Comparison of ENCODE assay signal across 11 cellular contexts in the genomic region with DNA sequence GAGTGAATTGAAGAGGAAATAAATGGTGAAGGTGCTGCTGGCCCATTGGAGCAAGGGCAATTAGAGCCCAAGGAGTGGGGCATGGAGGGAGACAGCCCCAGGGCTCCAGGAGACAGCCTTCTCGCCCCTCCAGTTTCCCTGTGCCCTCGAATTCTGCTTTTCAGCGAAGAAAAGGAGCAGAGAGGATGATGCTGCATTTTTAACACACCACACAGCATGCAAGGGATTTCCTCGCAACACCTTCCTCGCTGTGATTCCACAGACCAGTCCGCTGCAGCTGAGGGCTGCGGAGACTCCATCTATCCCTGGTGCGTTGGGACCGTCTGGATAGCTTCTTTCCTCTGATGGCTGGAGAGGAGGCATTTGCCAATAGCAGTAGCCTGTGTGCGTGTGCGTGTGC. TPM values are rescaled to one million over a fixed set of nuclear protein-coding genes. Genes with fewer than 3 reads are reported as not detected.
DNase-seq lines count a peak whose midpoint lies in the region; ATAC-seq and TF ChIP-seq lines count a peak whose summit lies in the region.
"Had no signal": no experiment of that assay in that cellular context is flagged by ENCODE, and none has a peak within 500 bp of the region (broad histone marks: within the 10 kb centered on the region; RNA-seq: fewer than 3 reads in every experiment).

No MANE protein-coding gene starts in this region.

- no peak overlapping the region for H3K18ac ChIP-seq in neuronal stem cell (ENCODE audit: low read length)

- H3K4me3 Mint-ChIP-seq in endodermal cell (peak overlapping the region; percentile 54), T-helper 17 cell (no peak overlapping the region), natural killer cell (no peak overlapping the region)
- H3K4me3 Mint-ChIP-seq in activated T-cell treated with anti-CD3 and anti-CD28 coated beads, Interleukin-2, amount 50 U/mL, for 72 hours = no peak overlapping the region
- H3K4me3 Mint-ChIP-seq: activated T-helper 1 cell treated with anti-CD3 and anti-CD28 coated beads, Interleukin-12 subunit alpha, Interleukin-12 subunit beta, Interleukin-2, Interleukin-4 antibody, amounts not matched to agents 30 ng/mL and 10 ng/mL and 1 ng/mL, durations not matched to agents 14 hours and 24 hours and 36 hours had no signal

- intact Hi-C loops in natural killer cell (cut with micrococcal nuclease) = no loop called here

- H3K4me1 ChIP-seq in endodermal cell (ENCODE audit: control insufficient read depth, insufficient read depth, low read length) (no peaks in the 10 kb centered on the region), neuronal stem cell (ENCODE audit: control insufficient read depth in 2 of 2, insufficient read depth in 1 of 2, low read depth in 1 of 2, low read length in 2 of 2) (peaks cover 0 to 3% of the 10 kb centered on the region in 2 donors)
- H3K4me1 ChIP-seq: psoas muscle had no signal

- no peak overlapping the region for H2BK12ac ChIP-seq in neuronal stem cell (ENCODE audit: low read length)

- no peaks in the 10 kb centered on the region for H3K79me1 ChIP-seq in neuronal stem cell (ENCODE audit: low read depth, low read length)

- ATAC-seq in GM21786 (IDR thresholded peaks at IDR 0.05; ENCODE audit: unreplicated experiment) (no peak), T-helper 17 cell (no peak), natural killer cell (no peak)
- no peak for ATAC-seq in activated T-cell treated with anti-CD3 and anti-CD28 coated beads, Interleukin-2, amount 50 U/mL, for 72 hours (replicated peaks in 1 of 2)
- ATAC-seq: psoas muscle had no signal

- no peak overlapping the region for H4K8ac ChIP-seq in neuronal stem cell (ENCODE audit: low read depth, low read length)

- H4K91ac ChIP-seq in neuronal stem cell (ENCODE audit: low read depth, low read length, poor library complexity) = no peak overlapping the region

- H3K4me1 Mint-ChIP-seq in endodermal cell = peaks cover 10% of the 10 kb centered on the region
- peaks cover 3% of the 10 kb centered on the region for H3K4me1 Mint-ChIP-seq in T-helper 17 cell
- H3K4me1 Mint-ChIP-seq in activated T-cell treated with anti-CD3 and anti-CD28 coated beads, Interleukin-2, amount 50 U/mL, for 72 hours (ENCODE audit: low read depth) = no peaks in the 10 kb centered on the region
- no peaks in the 10 kb centered on the region for H3K4me1 Mint-ChIP-seq in natural killer cell

- H3K4me3 ChIP-seq in endodermal cell (ENCODE audit: low read length) (no peak overlapping the region), neuronal stem cell (ENCODE audit: low read length in 2 of 2) (no peak overlapping the region)

- H3K9me3 Mint-ChIP-seq in endodermal cell (no peaks in the 10 kb centered on the region), natural killer cell (peaks cover 0 to 2% of the 10 kb centered on the region in 2 donors)
- H3K9me3 Mint-ChIP-seq in activated T-cell treated with anti-CD3 and anti-CD28 coated beads, Interleukin-2, amount 50 U/mL, for 72 hours = no peaks in the 10 kb centered on the region
- H3K9me3 Mint-ChIP-seq: activated T-helper 1 cell treated with anti-CD3 and anti-CD28 coated beads, Interleukin-12 subunit alpha, Interleukin-12 subunit beta, Interleukin-2, Interleukin-4 antibody, amounts not matched to agents 30 ng/mL and 10 ng/mL and 1 ng/mL, durations not matched to agents 14 hours and 24 hours and 36 hours had no signal

- H3K4me2 ChIP-seq in neuronal stem cell (ENCODE audit: insufficient read depth, low read length, poor library complexity, severe bottlenecking) = peak overlapping the region; percentile 89

- H3K4ac ChIP-seq in neuronal stem cell (ENCODE audit: low read length) = no peak overlapping the region

- H3K27me3 Mint-ChIP-seq in endodermal cell (ENCODE audit: insufficient read depth) (peaks cover 56% of the 10 kb centered on the region), T-helper 17 cell (peaks cover 39% of the 10 kb centered on the region), natural killer cell (ENCODE audit: low read depth in 2 of 2) (peaks cover 14 to 18% of the 10 kb centered on the region in 2 donors)
- H3K27me3 Mint-ChIP-seq in activated T-cell treated with anti-CD3 and anti-CD28 coated beads, Interleukin-2, amount 50 U/mL, for 72 hours (ENCODE audit: low read depth) = peaks cover 33% of the 10 kb centered on the region

- TF ChIP-seq CTCF in endodermal cell (conservative IDR thresholded peaks at IDR 0.05) (no peak), natural killer cell (IDR thresholded peaks at IDR 0.05) (no peak)

- H3K23ac ChIP-seq in neuronal stem cell (ENCODE audit: low read depth, low read length, poor library complexity) = no peak overlapping the region

- H3K27ac Mint-ChIP-seq in endodermal cell = no peak overlapping the region
- no peak overlapping the region for H3K27ac Mint-ChIP-seq in T-helper 17 cell
- no peak overlapping the region for H3K27ac Mint-ChIP-seq in activated T-cell treated with anti-CD3 and anti-CD28 coated beads, Interleukin-2, amount 50 U/mL, for 72 hours
- H3K27ac Mint-ChIP-seq in natural killer cell = no peak overlapping the region
- H3K27ac Mint-ChIP-seq: activated T-helper 1 cell treated with anti-CD3 and anti-CD28 coated beads, Interleukin-12 subunit alpha, Interleukin-12 subunit beta, Interleukin-2, Interleukin-4 antibody, amounts not matched to agents 30 ng/mL and 10 ng/mL and 1 ng/mL, durations not matched to agents 14 hours and 24 hours and 36 hours; CD4-positive, alpha-beta memory T cell had no signal

- H3K9me3 ChIP-seq in endodermal cell (ENCODE audit: control insufficient read depth, low read length) = no peaks in the 10 kb centered on the region
- H3K9me3 ChIP-seq in neuronal stem cell (replicated peaks in 1 of 2; ENCODE audit: control insufficient read depth in 2 of 2, insufficient read depth in 1 of 2, low read depth in 1 of 2, low read length in 2 of 2) = no peaks in the 10 kb centered on the region
- H3K9me3 ChIP-seq in T-helper 17 cell (ENCODE audit: control insufficient read depth, low read length, poor library complexity, severe bottlenecking) = no peaks in the 10 kb centered on the region
- H3K9me3 ChIP-seq: psoas muscle had no signal

- peak; percentile 1 for DNase-seq in Daoy (ENCODE audit: low read depth)
- DNase-seq in NCI-H146 (lab: John Stamatoyannopoulos, UW) = peak; percentile 70
- DNase-seq in endodermal cell = peak; percentile 77
- no peak for DNase-seq in neuronal stem cell (ENCODE audit: low spot score)
- DNase-seq in T-helper 17 cell = no peak
- no peak for DNase-seq in activated T-cell treated with anti-CD3 and anti-CD28 coated beads, Interleukin-2, amount 50 U/mL, for 72 hours
- DNase-seq in natural killer cell = no peak
- DNase-seq: CD4-positive, alpha-beta memory T cell had no signal

- H2AFZ ChIP-seq in neuronal stem cell (ENCODE audit: low read length) = no peak overlapping the region

- peaks cover 46% of the 10 kb centered on the region for H3K27me3 ChIP-seq in endodermal cell (ENCODE audit: control insufficient read depth, insufficient read depth, low read length, poor library complexity, severe bottlenecking)
- H3K27me3 ChIP-seq in neuronal stem cell (ENCODE audit: control insufficient read depth in 3 of 3, insufficient read depth in 3 of 3, low read depth in 1 of 3, low read length in 3 of 3) = peaks cover 0 to 13% (median 4%) of the 10 kb centered on the region in 3 experiments

- H2BK15ac ChIP-seq in neuronal stem cell (ENCODE audit: low read length) = no peak overlapping the region

- no peak overlapping the region for H3K9ac ChIP-seq in endodermal cell (ENCODE audit: extremely low read depth, low read length, poor library complexity, severe bottlenecking)
- H3K9ac ChIP-seq in neuronal stem cell (ENCODE audit: low read depth, low read length, poor library complexity) = no peak overlapping the region

- H2BK5ac ChIP-seq in neuronal stem cell (ENCODE audit: low read length) = no peak overlapping the region

- 53 to 54% methylated on average over 9 to 11 of the region's 11 CpGs for WGBS in endodermal cell (ENCODE audit: insufficient coverage in 1 of 2, insufficient read length in 1 of 2), 2 experiments
- no CpG with 5 or more reads among the region's 11 CpGs for WGBS in neuronal stem cell (ENCODE audit: extremely low coverage in 2 of 2, insufficient read length in 2 of 2, insufficient replicate concordance in 1 of 2), 2 donors

- no peak overlapping the region for H3K14ac ChIP-seq in neuronal stem cell (ENCODE audit: low read length)

- no peaks in the 10 kb centered on the region for H3K36me3 Mint-ChIP-seq in endodermal cell (ENCODE audit: low read depth)
- H3K36me3 Mint-ChIP-seq in T-helper 17 cell (ENCODE audit: low read depth) = peaks cover 2% of the 10 kb centered on the region
- peaks cover 0 to 1% of the 10 kb centered on the region in 2 donors for H3K36me3 Mint-ChIP-seq in activated T-cell treated with anti-CD3 and anti-CD28 coated beads, Interleukin-2, amount 50 U/mL, for 72 hours (ENCODE audit: insufficient read depth in 2 of 2)
- no peaks in the 10 kb centered on the region for H3K36me3 Mint-ChIP-seq in natural killer cell
- H3K36me3 Mint-ChIP-seq: CD4-positive, alpha-beta memory T cell had no signal

- H3K27ac ChIP-seq in endodermal cell (ENCODE audit: low read depth, low read length) (no peak overlapping the region), neuronal stem cell (replicated peaks; ENCODE audit: low read length) (no peak overlapping the region)
- H3K27ac ChIP-seq: psoas muscle had no signal

- H3K36me3 ChIP-seq in endodermal cell (ENCODE audit: control insufficient read depth, insufficient read depth, low read length) (no peaks in the 10 kb centered on the region), neuronal stem cell (replicated peaks in 1 of 2; ENCODE audit: control insufficient read depth in 2 of 2, insufficient read depth in 2 of 2, low read length in 2 of 2) (peaks cover 0 to 2% of the 10 kb centered on the region in 2 donors)

- no peak overlapping the region for H2BK120ac ChIP-seq in neuronal stem cell (ENCODE audit: low read depth, low read length)

- H2AK5ac ChIP-seq in neuronal stem cell (ENCODE audit: low read depth, low read length) = no peak overlapping the region

RNA-seq across cellular contexts. Expression of a gene that starts 41.7 kb away (rescaled TPM):
- not detected in 2 replicates for total RNA-seq in Daoy (2014; rRNA removed; shearing (Covaris generic))
- total RNA-seq in endodermal cell (under 1 TPM; 0.11 to 0.42 TPM), T-helper 17 cell (not detected), natural killer cell (not detected)
- polyA plus RNA-seq in endodermal cell (2013, experiment 1 of 2) = 6.3 TPM
- 6.1 TPM for polyA plus RNA-seq in endodermal cell (2013, experiment 2 of 2)
- 11.0 TPM for polyA plus RNA-seq in neuronal stem cell (2013, experiment 1 of 2)
- 11.7 TPM for polyA plus RNA-seq in neuronal stem cell (2013, experiment 2 of 2)
- not detected for total RNA-seq in activated T-cell treated with anti-CD3 and anti-CD28 coated beads, Interleukin-2, amount 50 U/mL, for 72 hours
- total RNA-seq: activated T-helper 1 cell treated with anti-CD3 and anti-CD28 coated beads, Interleukin-12 subunit alpha, Interleukin-12 subunit beta, Interleukin-2, Interleukin-4 antibody, amounts not matched to agents 30 ng/mL and 10 ng/mL and 1 ng/mL, durations not matched to agents 14 hours and 24 hours and 36 hours; CD4-positive, alpha-beta memory T cell had no signal
- polyA plus RNA-seq: CD4-positive, alpha-beta memory T cell; psoas muscle had no signal

Comparison
In these comparisons a context has a peak if more than half of its experiments do, and no peak if none do; other contexts are left out.
1. DNase-seq: peak in Daoy (single experiment), NCI-H146 (single experiment) and endodermal cell (single experiment); none in neuronal stem cell (single experiment), T-helper 17 cell (0 of 3), activated T-cell treated with anti-CD3 and anti-CD28 coated beads, Interleukin-2, amount 50 U/mL, for 72 hours (0 of 2) and natural killer cell (single experiment).